Comparison of ENCODE assay signal across 8 cellular contexts in genomic region chr15:91021516-91022074, GRCh38. TPM values are rescaled to one million over a fixed set of nuclear protein-coding genes. Genes with fewer than 3 reads are reported as not detected.
A peak's percentile ranks its signal among the peaks of the same experiment; 100 is the strongest.
DNase-seq lines count a peak whose midpoint lies in the region; ATAC-seq, FAIRE-seq and TF ChIP-seq lines count a peak whose summit lies in the region.

No MANE protein-coding gene starts in this region.

- no peak for TF ChIP-seq RAD21 in A549 (conservative IDR thresholded peaks at IDR 0.05 in 1 of 2, IDR thresholded peaks at IDR 0.05 in 1 of 2)
- no peak for TF ChIP-seq RAD21 in neural cell (conservative IDR thresholded peaks at IDR 0.05)

- peak overlapping the region; percentile 88 to 91 for H3K27ac ChIP-seq in A549
- H3K27ac ChIP-seq in endodermal cell (ENCODE audit: low read depth, low read length) = no peak overlapping the region
- peak overlapping the region; percentile 82 for H3K27ac ChIP-seq in neural cell (ENCODE audit: low read length)

- H3K36me3 Mint-ChIP-seq in endodermal cell (ENCODE audit: low read depth) = peaks cover 18% of the 10 kb centered on the region

- DNase-seq in A549 (ENCODE audit: low read depth in 1 of 2, low spot score in 1 of 2) = no peak
- no peak for DNase-seq in NT2/D1 (ENCODE audit: low read depth, low spot score)
- no peak for DNase-seq in endodermal cell
- no peak for DNase-seq in NCI-H510A treated with DMSO at 0.1 percent for 48 hours (lab: John Stamatoyannopoulos, UW)
- no peak for DNase-seq in sciatic nerve (ENCODE audit: low spot score)
- no peak for DNase-seq in activated CD4-positive, alpha-beta T cell treated with anti-CD3 and anti-CD28 coated beads for 4 hours

- TF ChIP-seq EP300 in A549 (IDR thresholded peaks at IDR 0.05) (no peak), neural cell (conservative IDR thresholded peaks at IDR 0.05; ENCODE audit: poor library complexity, severe bottlenecking) (no peak)

- peak overlapping the region; percentile 86 for H2AFZ ChIP-seq in neural cell (ENCODE audit: low read depth, low read length)

- peak overlapping the region; percentile 97 for H3K4me2 ChIP-seq in A549
- peak overlapping the region; percentile 77 for H3K4me2 ChIP-seq in neural cell (ENCODE audit: low read length)

- H3K9ac ChIP-seq in NT2/D1 (ENCODE audit: insufficient read length, low read depth) (peak overlapping the region; percentile 96), endodermal cell (ENCODE audit: extremely low read depth, low read length, poor library complexity, severe bottlenecking) (peak overlapping the region; percentile 70), neural cell (ENCODE audit: low read length) (peak overlapping the region; percentile 92)

- peaks cover 20% of the 10 kb centered on the region for H3K4me1 Mint-ChIP-seq in endodermal cell

- no peaks in the 10 kb centered on the region for H3K9me2 ChIP-seq in neural cell (ENCODE audit: insufficient read depth, low read length)

- WGBS in A549 (ENCODE audit: missing lambda C conversion rate) = 3% methylated on average over 4 of the region's 4 CpGs
- WGBS in endodermal cell (ENCODE audit: insufficient coverage in 1 of 2, insufficient read length in 1 of 2), 2 experiments = 0 to 23% methylated on average over 2 to 4 of the region's 4 CpGs

- no peaks in the 10 kb centered on the region for H3K27me3 Mint-ChIP-seq in endodermal cell (ENCODE audit: insufficient read depth)

- H3K4me1 ChIP-seq in A549 (peaks cover 16% of the 10 kb centered on the region), NT2/D1 (ENCODE audit: insufficient read depth, insufficient read length) (no peaks in the 10 kb centered on the region), endodermal cell (ENCODE audit: control insufficient read depth, insufficient read depth, low read length) (no peaks in the 10 kb centered on the region)

- intact Hi-C loops in sciatic nerve (cut with DNase I) = no loop called here

- H3K27ac Mint-ChIP-seq in endodermal cell = peak overlapping the region; percentile 95

- POLR2A ChIA-PET in A549 (lab: Yijun Ruan, JAX) = interaction anchor here (0.7 to 1.6 kb wide), 2 partner anchors 12 to 728 kb away, joined by 3 to 7 read pairs; no protein-coding TSS in a partner anchor

- H3K36me3 ChIP-seq in NT2/D1 (ENCODE audit: insufficient read depth, insufficient read length, low read length) (peaks cover 9% of the 10 kb centered on the region), endodermal cell (ENCODE audit: control insufficient read depth, insufficient read depth, low read length) (peaks cover 4% of the 10 kb centered on the region), neural cell (ENCODE audit: insufficient read depth, low read length) (no peaks in the 10 kb centered on the region)

- TF ChIP-seq POLR2A in A549 (IDR thresholded peaks at IDR 0.05; ENCODE audit: low read length) = no peak

- no peaks in the 10 kb centered on the region for H4K20me1 ChIP-seq in neural cell (ENCODE audit: insufficient read depth)

- H3K4me3 Mint-ChIP-seq in endodermal cell = peak overlapping the region; percentile 96

- H3K4me3 ChIP-seq in A549 (peak overlapping the region; percentile 89), NT2/D1 (ENCODE audit: insufficient read length, low read depth) (peak overlapping the region; percentile 92), endodermal cell (ENCODE audit: low read length) (peak overlapping the region; percentile 96), neural cell (ENCODE audit: low read length) (peak overlapping the region; percentile 98)

- H3K9me3 Mint-ChIP-seq in endodermal cell = no peaks in the 10 kb centered on the region

- FAIRE-seq in A549 (lab: Jason Lieb, UNC) = no peak

- ATAC-seq in A549 = peak; percentile 34 to 42; a peak in 4 of 6 replicates
- ATAC-seq in GM19452 (IDR thresholded peaks at IDR 0.05; ENCODE audit: unreplicated experiment) = peak; percentile 7
- ATAC-seq in sciatic nerve = no peak

- TF ChIP-seq CTCF in A549 (IDR thresholded peaks at IDR 0.05) (no peak), endodermal cell (conservative IDR thresholded peaks at IDR 0.05) (no peak), neural cell (IDR thresholded peaks at IDR 0.05; ENCODE audit: poor library complexity, severe bottlenecking) (no peak)

- peaks cover 31% of the 10 kb centered on the region for H3K79me2 ChIP-seq in neural cell (replicated peaks; ENCODE audit: insufficient read depth, low read length)

- CTCF ChIA-PET in A549 (lab: Yijun Ruan, JAX) = interaction anchor here (0.7 to 3.8 kb wide), 11 partner anchors 10 to 252 kb away, joined by 3 to 26 read pairs (median 4); partner anchors contain the start of gene HDDC3

- H3K27me3 ChIP-seq in NT2/D1 (ENCODE audit: insufficient read depth, insufficient read length) (no peaks in the 10 kb centered on the region), endodermal cell (ENCODE audit: control insufficient read depth, insufficient read depth, low read length, poor library complexity, severe bottlenecking) (no peaks in the 10 kb centered on the region), neural cell (ENCODE audit: insufficient read depth, low read depth, low read length) (no peaks in the 10 kb centered on the region)

- H3K9me3 ChIP-seq in A549 (no peaks in the 10 kb centered on the region), NT2/D1 (ENCODE audit: insufficient read depth, low read length) (no peaks in the 10 kb centered on the region), endodermal cell (ENCODE audit: control insufficient read depth, low read length) (no peaks in the 10 kb centered on the region), neural cell (ENCODE audit: low read length) (no peaks in the 10 kb centered on the region)

- no peaks in the 10 kb centered on the region for H3F3A ChIP-seq in neural cell (ENCODE audit: insufficient read depth, low read length, poor library complexity, severe bottlenecking)

TF ChIP-seq in A549, 52 proteins besides CTCF, POLR2A, EP300 and RAD21 (continues in another document):
- TF ChIP-seq TP53 (CRISPR knock-in tag; IDR thresholded peaks at IDR 0.05) (no peak), E2F6 (IDR thresholded peaks at IDR 0.05; ENCODE audit: borderline replicate concordance, low read depth) (no peak), RARB (CRISPR knock-in tag; IDR thresholded peaks at IDR 0.05) (no peak), CHD4 (IDR thresholded peaks at IDR 0.05; ENCODE audit: borderline replicate concordance) (no peak), PBX3 (IDR thresholded peaks at IDR 0.05) (no peak)

TF ChIP-seq in neural cell, 6 proteins besides CTCF, POLR2A, EP300 and RAD21:
- TF ChIP-seq REST (IDR thresholded peaks at IDR 0.05; ENCODE audit: borderline replicate concordance) (no peak), POLR2AphosphoS5 (IDR thresholded peaks at IDR 0.05) (no peak), EZH2 (IDR thresholded peaks at IDR 0.05; ENCODE audit: borderline replicate concordance, insufficient read depth, low read length, poor library complexity, severe bottlenecking) (no peak), SMC3 (conservative IDR thresholded peaks at IDR 0.05; ENCODE audit: poor library complexity) (no peak), MXI1 (conservative IDR thresholded peaks at IDR 0.05; ENCODE audit: poor library complexity, severe bottlenecking) (no peak)

RNA-seq across cellular contexts. Expression of gene VPS33B, which starts 0.8 kb away (rescaled TPM):
- 17.9 and 25.0 TPM in 2 replicates for polyA plus RNA-seq in A549 (2011; rRNA removed)
- polyA plus RNA-seq in A549 (2012; cell fraction: cytosol; rRNA removed) = 11.5 and 12.1 TPM in 2 replicates
- polyA plus RNA-seq in A549 (2012; cell fraction: nucleus; rRNA removed) = 37.0 and 45.7 TPM in 2 replicates
- 9.5 to 11.7 TPM (median 11.1 TPM) in 3 replicates for polyA plus RNA-seq in A549 (2017; fragmentation: RNase III; extraction: RNeasy Plus Mini Kit Qiagen cat#74134 plus additional on column Dnase treatment)
- 20.6 and 24.0 TPM in 2 replicates for polyA minus RNA-seq in A549 (2011; rRNA and poly(A)+ RNA removed)
- total RNA-seq in endodermal cell = 10 to 100 TPM; 22.4 to 25.0 TPM
- 22.3 TPM for polyA plus RNA-seq in endodermal cell (2013, experiment 1 of 2)
- 16.8 TPM for polyA plus RNA-seq in endodermal cell (2013, experiment 2 of 2)
- polyA plus RNA-seq in neural cell = 52.5 and 54.9 TPM in 2 replicates
- polyA minus RNA-seq in neural cell = 25.6 and 27.7 TPM in 2 replicates
- total RNA-seq in sciatic nerve = 13.0 TPM

RNA-seq across cellular contexts. Expression of gene PRC1, which starts 27.3 kb away (rescaled TPM):
- polyA plus RNA-seq in A549 (2011; rRNA removed) (376 and 426 TPM in 2 replicates), A549 (2017; fragmentation: RNase III; extraction: RNeasy Plus Mini Kit Qiagen cat#74134 plus additional on column Dnase treatment) (277 to 312 TPM (median 303 TPM) in 3 replicates), neural cell (17.8 and 18.2 TPM in 2 replicates)
- 330 and 355 TPM in 2 replicates for polyA plus RNA-seq in A549 (2012; cell fraction: cytosol; rRNA removed)
- 589 and 939 TPM in 2 replicates for polyA plus RNA-seq in A549 (2012; cell fraction: nucleus; rRNA removed)
- 307 and 318 TPM in 2 replicates for polyA minus RNA-seq in A549 (2011; rRNA and poly(A)+ RNA removed)
- total RNA-seq in endodermal cell (100 to 1,000 TPM in 1 of 2 donors, 10 to 100 TPM in 1; 67.3 to 127 TPM), sciatic nerve (5.7 TPM)
- polyA plus RNA-seq in endodermal cell (2013, experiment 1 of 2) = 190 TPM
- polyA plus RNA-seq in endodermal cell (2013, experiment 2 of 2) = 187 TPM
- polyA minus RNA-seq in neural cell = 12.4 and 16.2 TPM in 2 replicates

Comparison
In these comparisons a context has a peak if more than half of its experiments do, and no peak if none do; other contexts are left out.
1. RNA of gene PRC1, which starts 27.3 kb away (total RNA-seq): 67.3 to 127 TPM in endodermal cell; 5.7 TPM in sciatic nerve (single experiment); every median in the first group is over 10 times any median in the second.
2. Peak in every context shown above with its lines, with median percentiles within 50 percentile points of each other: H3K4me3 ChIP-seq and H3K9ac ChIP-seq.